Comparison of ENCODE assay signal across 13 cellular contexts in the genomic region with DNA sequence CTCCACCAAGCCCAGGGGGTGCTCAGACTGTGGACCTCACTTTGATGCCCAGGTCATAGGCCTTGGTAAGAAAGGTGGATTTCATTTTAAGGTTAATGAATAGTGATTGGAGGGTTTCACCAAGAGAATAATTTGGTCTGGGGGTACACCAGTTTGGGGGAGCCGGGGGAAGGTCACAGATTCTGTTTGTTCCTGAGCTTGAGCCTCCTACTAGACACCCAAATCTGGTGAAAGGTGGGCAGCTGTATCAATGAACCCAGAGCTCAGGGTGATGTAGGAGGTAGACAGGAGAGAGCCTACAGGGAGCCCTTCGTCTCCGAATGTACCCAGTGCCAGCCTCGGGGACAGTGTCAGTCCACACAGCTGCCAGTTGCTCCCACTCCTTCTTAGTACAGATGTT.
DNase-seq lines count a peak whose midpoint lies in the region; ATAC-seq and TF ChIP-seq lines count a peak whose summit lies in the region.
"Had no signal": no experiment of that assay in that cellular context is flagged by ENCODE, and none has a peak within 500 bp of the region (broad histone marks: within the 10 kb centered on the region; RNA-seq: fewer than 3 reads in every experiment).

No MANE protein-coding gene starts in this region.

- H3K14ac ChIP-seq in neuronal stem cell (ENCODE audit: low read length), result no peak overlapping the region

- H4K8ac ChIP-seq in neuronal stem cell (ENCODE audit: low read depth, low read length), result no peak overlapping the region

- H3K27me3 ChIP-seq in CD8-positive, alpha-beta T cell (ENCODE audit: insufficient read depth, low read length), result no peaks in the 10 kb centered on the region
- no peaks in the 10 kb centered on the region for H3K27me3 ChIP-seq in neuronal stem cell (ENCODE audit: control insufficient read depth in 3 of 3, insufficient read depth in 3 of 3, low read depth in 1 of 3, low read length in 3 of 3)
- H3K27me3 ChIP-seq in effector memory CD4-positive, alpha-beta T cell (replicated peaks; ENCODE audit: control insufficient read depth, insufficient read depth, low read length, poor library complexity, severe bottlenecking), result no peaks in the 10 kb centered on the region
- H3K27me3 ChIP-seq: BLaER1 treated with 17β-estradiol and CSF1 and Interleukin-3, amounts not matched to agents 10 nM and 100 nM had no signal

- peaks cover 28% of the 10 kb centered on the region for H3K4me1 ChIP-seq in CD8-positive, alpha-beta T cell (ENCODE audit: insufficient read depth, low read length)
- peaks cover 0 to 12% of the 10 kb centered on the region in 2 donors for H3K4me1 ChIP-seq in neuronal stem cell (ENCODE audit: control insufficient read depth in 2 of 2, insufficient read depth in 1 of 2, low read depth in 1 of 2, low read length in 2 of 2)
- H3K4me1 ChIP-seq in effector memory CD4-positive, alpha-beta T cell (ENCODE audit: control insufficient read depth, insufficient read depth, low read length, poor library complexity, severe bottlenecking), result peaks cover 12% of the 10 kb centered on the region
- H3K4me1 ChIP-seq: HAP-1 had no signal

- H2AFZ ChIP-seq in neuronal stem cell (ENCODE audit: low read length), result no peak overlapping the region

- no peak overlapping the region for H3K4me3 Mint-ChIP-seq in activated CD8-positive, alpha-beta memory T cell treated with anti-CD3 and anti-CD28 coated beads, Interleukin-2, amount 10 ng/mL, durations not matched to agents 7 days and 5 days
- no peak overlapping the region for H3K4me3 Mint-ChIP-seq in CD8-positive, alpha-beta T cell
- no peak overlapping the region for H3K4me3 Mint-ChIP-seq in central memory CD8-positive, alpha-beta T cell
- H3K4me3 Mint-ChIP-seq: CD4-positive, alpha-beta T cell had no signal

- no peaks in the 10 kb centered on the region for H3K36me3 ChIP-seq in CD8-positive, alpha-beta T cell (ENCODE audit: insufficient read depth, low read length)
- no peaks in the 10 kb centered on the region for H3K36me3 ChIP-seq in neuronal stem cell (replicated peaks in 1 of 2; ENCODE audit: control insufficient read depth in 2 of 2, insufficient read depth in 2 of 2, low read length in 2 of 2)
- no peaks in the 10 kb centered on the region for H3K36me3 ChIP-seq in effector memory CD4-positive, alpha-beta T cell (ENCODE audit: control insufficient read depth, insufficient read depth, low read length)
- H3K36me3 ChIP-seq: BLaER1 treated with 17β-estradiol and CSF1 and Interleukin-3, amounts not matched to agents 10 nM and 100 nM; HAP-1 had no signal

- no peak overlapping the region for H3K4me2 ChIP-seq in neuronal stem cell (ENCODE audit: insufficient read depth, low read length, poor library complexity, severe bottlenecking)
- H3K4me2 ChIP-seq: BLaER1 treated with 17β-estradiol and CSF1 and Interleukin-3, amounts not matched to agents 10 nM and 100 nM had no signal

- CTCF ChIA-PET in activated CD8-positive, alpha-beta memory T cell treated with anti-CD3 and anti-CD28 coated beads, Interleukin-2, amount 10 ng/mL, durations not matched to agents 7 days and 5 days (lab: Charles Lee), result interaction anchor here (0.7 to 1.3 kb wide), 4 partner anchors 8 to 56 kb away, joined by 3 to 8 read pairs (median 3); no protein-coding TSS in a partner anchor
- CTCF ChIA-PET in CD8-positive, alpha-beta T cell (lab: Charles Lee), result interaction anchor here (2.6 kb wide), 1 partner anchor 10 kb away, joined by 12 read pairs; no protein-coding TSS in a partner anchor

- peaks cover 9% of the 10 kb centered on the region for H3K36me3 Mint-ChIP-seq in activated CD8-positive, alpha-beta memory T cell treated with anti-CD3 and anti-CD28 coated beads, Interleukin-2, amount 10 ng/mL, durations not matched to agents 7 days and 5 days
- H3K36me3 Mint-ChIP-seq in CD8-positive, alpha-beta T cell, result no peaks in the 10 kb centered on the region
- H3K36me3 Mint-ChIP-seq in central memory CD8-positive, alpha-beta T cell (ENCODE audit: insufficient read depth), result peaks cover 6% of the 10 kb centered on the region

- DNase-seq in activated CD8-positive, alpha-beta memory T cell treated with anti-CD3 and anti-CD28 coated beads, Interleukin-2, amount 10 ng/mL, durations not matched to agents 7 days and 5 days, result no peak
- DNase-seq in activated CD8-positive, alpha-beta memory T cell treated with anti-CD3 and anti-CD28 coated beads, Interleukin-2, amount 50 U/mL, for 4 hours, result no peak
- DNase-seq in CD8-positive, alpha-beta T cell, result no peak
- no peak for DNase-seq in central memory CD8-positive, alpha-beta T cell (ENCODE audit: low spot score in 2 of 2)
- no peak for DNase-seq in neuronal stem cell (ENCODE audit: low spot score)
- DNase-seq in GF-D8 (lab: John Stamatoyannopoulos, UW), result no peak
- no peak for DNase-seq in effector memory CD4-positive, alpha-beta T cell
- DNase-seq: 8988T; CD4-positive, alpha-beta T cell; COR-L47; DMS53 had no signal

- ATAC-seq in activated CD8-positive, alpha-beta memory T cell treated with anti-CD3 and anti-CD28 coated beads, Interleukin-2, amount 10 ng/mL, durations not matched to agents 7 days and 5 days, result no peak
- no peak for ATAC-seq in CD8-positive, alpha-beta T cell
- no peak for ATAC-seq in central memory CD8-positive, alpha-beta T cell (replicated peaks; ENCODE audit: extremely low read depth, poor library complexity, severe bottlenecking)

- no peak overlapping the region for H4K91ac ChIP-seq in neuronal stem cell (ENCODE audit: low read depth, low read length, poor library complexity)

- no peaks in the 10 kb centered on the region for H3K9me3 ChIP-seq in CD8-positive, alpha-beta T cell (ENCODE audit: low read length)
- no peaks in the 10 kb centered on the region for H3K9me3 ChIP-seq in neuronal stem cell (replicated peaks in 1 of 2; ENCODE audit: control insufficient read depth in 2 of 2, insufficient read depth in 1 of 2, low read depth in 1 of 2, low read length in 2 of 2)
- no peaks in the 10 kb centered on the region for H3K9me3 ChIP-seq in effector memory CD4-positive, alpha-beta T cell (ENCODE audit: control insufficient read depth, low read length)
- H3K9me3 ChIP-seq: HAP-1 had no signal

- H2BK12ac ChIP-seq in neuronal stem cell (ENCODE audit: low read length), result no peak overlapping the region

- intact Hi-C loops in CD8-positive, alpha-beta T cell (cut with DNase I, micrococcal nuclease), result loop anchor here in 1 of 2 experiments (10.0 kb wide), 1 partner anchor 362 kb away; no protein-coding TSS in a partner anchor

- no peak overlapping the region for H3K4me3 ChIP-seq in CD8-positive, alpha-beta T cell (ENCODE audit: low read depth, low read length)
- no peak overlapping the region for H3K4me3 ChIP-seq in neuronal stem cell (ENCODE audit: low read length in 2 of 2)
- no peak overlapping the region for H3K4me3 ChIP-seq in effector memory CD4-positive, alpha-beta T cell (ENCODE audit: insufficient read depth, low read depth, low read length, poor library complexity, severe bottlenecking)
- H3K4me3 ChIP-seq: BLaER1 treated with 17β-estradiol and CSF1 and Interleukin-3, amounts not matched to agents 10 nM and 100 nM; HAP-1 had no signal

- no peaks in the 10 kb centered on the region for H3K79me1 ChIP-seq in neuronal stem cell (ENCODE audit: low read depth, low read length)

- H3K27me3 Mint-ChIP-seq in activated CD8-positive, alpha-beta memory T cell treated with anti-CD3 and anti-CD28 coated beads, Interleukin-2, amount 10 ng/mL, durations not matched to agents 7 days and 5 days, result no peaks in the 10 kb centered on the region
- H3K27me3 Mint-ChIP-seq in CD8-positive, alpha-beta T cell (ENCODE audit: low read depth), result no peaks in the 10 kb centered on the region
- no peaks in the 10 kb centered on the region for H3K27me3 Mint-ChIP-seq in central memory CD8-positive, alpha-beta T cell
- H3K27me3 Mint-ChIP-seq: CD4-positive, alpha-beta T cell had no signal

- peak overlapping the region; percentile 3 for H2AK5ac ChIP-seq in neuronal stem cell (ENCODE audit: low read depth, low read length)

- H3K9me3 Mint-ChIP-seq in activated CD8-positive, alpha-beta memory T cell treated with anti-CD3 and anti-CD28 coated beads, Interleukin-2, amount 10 ng/mL, durations not matched to agents 7 days and 5 days (ENCODE audit: low read depth), result no peaks in the 10 kb centered on the region
- no peaks in the 10 kb centered on the region for H3K9me3 Mint-ChIP-seq in CD8-positive, alpha-beta T cell
- no peaks in the 10 kb centered on the region for H3K9me3 Mint-ChIP-seq in central memory CD8-positive, alpha-beta T cell
- H3K9me3 Mint-ChIP-seq: CD4-positive, alpha-beta T cell had no signal

- no peak overlapping the region for H3K27ac ChIP-seq in CD8-positive, alpha-beta T cell (ENCODE audit: low read depth, low read length)
- H3K27ac ChIP-seq in neuronal stem cell (replicated peaks; ENCODE audit: low read length), result no peak overlapping the region
- H3K27ac ChIP-seq in effector memory CD4-positive, alpha-beta T cell (ENCODE audit: insufficient read depth, low read length, poor library complexity, severe bottlenecking), result no peak overlapping the region
- H3K27ac ChIP-seq: BLaER1 treated with 17β-estradiol and CSF1 and Interleukin-3, amounts not matched to agents 10 nM and 100 nM had no signal

- H3K4ac ChIP-seq in neuronal stem cell (ENCODE audit: low read length), result no peak overlapping the region

- no peak overlapping the region for H2BK120ac ChIP-seq in neuronal stem cell (ENCODE audit: low read depth, low read length)

- no peak overlapping the region for H2BK15ac ChIP-seq in neuronal stem cell (ENCODE audit: low read length)

- H3K18ac ChIP-seq in neuronal stem cell (ENCODE audit: low read length), result no peak overlapping the region

- H3K27ac Mint-ChIP-seq in activated CD8-positive, alpha-beta memory T cell treated with anti-CD3 and anti-CD28 coated beads, Interleukin-2, amount 10 ng/mL, durations not matched to agents 7 days and 5 days, result peak overlapping the region; percentile 19
- H3K27ac Mint-ChIP-seq in CD8-positive, alpha-beta T cell, result peak overlapping the region; percentile 57
- peak overlapping the region; percentile 75 for H3K27ac Mint-ChIP-seq in central memory CD8-positive, alpha-beta T cell (ENCODE audit: low read depth)
- H3K27ac Mint-ChIP-seq: CD4-positive, alpha-beta T cell had no signal

- TF ChIP-seq CTCF in CD8-positive, alpha-beta T cell (IDR thresholded peaks at IDR 0.05), result no peak

- H3K4me1 Mint-ChIP-seq in activated CD8-positive, alpha-beta memory T cell treated with anti-CD3 and anti-CD28 coated beads, Interleukin-2, amount 10 ng/mL, durations not matched to agents 7 days and 5 days, result peaks cover 59% of the 10 kb centered on the region
- peaks cover 36% of the 10 kb centered on the region for H3K4me1 Mint-ChIP-seq in CD8-positive, alpha-beta T cell (ENCODE audit: low read depth)
- peaks cover 50% of the 10 kb centered on the region for H3K4me1 Mint-ChIP-seq in central memory CD8-positive, alpha-beta T cell

- POLR2A ChIA-PET in CD8-positive, alpha-beta T cell (lab: Charles Lee), result interaction anchor here (0.5 kb wide), 1 partner anchor 149 kb away, joined by 3 read pairs; no protein-coding TSS in a partner anchor

- H2BK5ac ChIP-seq in neuronal stem cell (ENCODE audit: low read length), result no peak overlapping the region

- H3K23ac ChIP-seq in neuronal stem cell (ENCODE audit: low read depth, low read length, poor library complexity), result no peak overlapping the region

- WGBS in neuronal stem cell (ENCODE audit: extremely low coverage in 2 of 2, insufficient read length in 2 of 2, insufficient replicate concordance in 1 of 2), 2 donors, result no CpG with 5 or more reads among the region's 4 CpGs

- no peak overlapping the region for H3K9ac ChIP-seq in neuronal stem cell (ENCODE audit: low read depth, low read length, poor library complexity)
- H3K9ac ChIP-seq: BLaER1 treated with 17β-estradiol and CSF1 and Interleukin-3, amounts not matched to agents 10 nM and 100 nM had no signal

Comparison
In these comparisons a context has a peak if more than half of its experiments do, and no peak if none do; other contexts are left out.
1. H3K27ac Mint-ChIP-seq: peak in every context shown above with its lines; median percentile 75 in central memory CD8-positive, alpha-beta T cell; 57 in CD8-positive, alpha-beta T cell; 19 in activated CD8-positive, alpha-beta memory T cell treated with anti-CD3 and anti-CD28 coated beads, Interleukin-2, amount 10 ng/mL, durations not matched to agents 7 days and 5 days.